8 cellular contexts compared by ENCODE assay signal in the genomic region with DNA sequence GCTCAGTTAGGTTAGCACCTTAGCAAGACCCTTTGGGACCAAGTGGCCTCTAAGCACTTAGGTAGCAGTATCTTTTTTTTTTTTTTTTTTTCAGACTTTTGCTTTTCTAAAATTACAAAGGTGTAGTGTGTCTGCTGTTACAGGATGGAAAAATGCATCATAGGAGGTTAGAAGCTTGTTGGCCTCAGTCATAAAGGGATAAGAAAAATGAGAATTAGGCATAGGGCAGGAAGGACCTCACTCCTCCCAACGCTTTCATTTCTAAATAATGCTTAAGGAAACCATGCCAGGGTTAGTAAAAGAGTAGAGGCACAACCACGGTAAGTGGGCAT. TPM values are rescaled to one million over a fixed set of nuclear protein-coding genes. Genes with fewer than 3 reads are reported as not detected.
DNase-seq lines count a peak whose midpoint lies in the region; ATAC-seq, FAIRE-seq and TF ChIP-seq lines count a peak whose summit lies in the region.

No MANE protein-coding gene starts in this region.

- H3K14ac ChIP-seq in H1 (ENCODE audit: insufficient read length), result no peak overlapping the region

- peak overlapping the region in 1 of 4 experiments; percentile 19; a peak in 1 of 7 replicates for H3K9ac ChIP-seq in H1 (replicated peaks in 1 of 4; ENCODE audit: extremely low read depth in 1 of 4, low read depth in 3 of 4, low read length in 3 of 4)

- H3K56ac ChIP-seq in H1 (replicated peaks; ENCODE audit: insufficient read length, low read depth, low read length), result no peak overlapping the region

- TF ChIP-seq CTCF in H1 (IDR thresholded peaks at IDR 0.05; ENCODE audit: control extremely low read depth in 1 of 3, insufficient read depth in 1 of 3, low read depth in 1 of 3, low read length in 3 of 3) (no peak), neutrophil (IDR thresholded peaks at IDR 0.05) (no peak)

- no peak overlapping the region for H2BK120ac ChIP-seq in H1 (replicated peaks; ENCODE audit: low read depth, low read length)

- CTCF ChIA-PET in H1 (lab: Charles Lee; ENCODE audit: partially characterized antibody), result no interaction called here

- H3K27ac Mint-ChIP-seq in CD4-positive, CD25-positive, alpha-beta regulatory T cell, result peak overlapping the region; percentile 96 to 98 (median 98)

- H3K4me2 ChIP-seq in H1 (ENCODE audit: insufficient read depth in 1 of 2, low read depth in 2 of 2, low read length in 2 of 2), result peak overlapping the region; percentile 83 to 90

- no peaks in the 10 kb centered on the region for H3K9me3 ChIP-seq in CD4-positive, CD25-positive, alpha-beta regulatory T cell (ENCODE audit: control insufficient read depth in 2 of 2, low read length in 2 of 2)
- H3K9me3 ChIP-seq in MG63 (no peaks in the 10 kb centered on the region), H1 (ENCODE audit: insufficient read depth in 2 of 2, low read depth in 1 of 2, low read length in 1 of 2) (no peaks in the 10 kb centered on the region), neutrophil (no peaks in the 10 kb centered on the region)

- H4K91ac ChIP-seq in H1 (replicated peaks; ENCODE audit: insufficient read length, low read length), result no peak overlapping the region

- H4K5ac ChIP-seq in H1 (ENCODE audit: insufficient read length, low read depth, low read length), result no peak overlapping the region

- H4K20me1 ChIP-seq in H1 (replicated peaks in 1 of 2; ENCODE audit: control insufficient read depth in 1 of 2, insufficient read depth in 2 of 2, low read length in 2 of 2), result no peaks in the 10 kb centered on the region

- no peak overlapping the region for H2BK20ac ChIP-seq in H1 (ENCODE audit: low read length)

- H3K4me1 ChIP-seq in CD4-positive, CD25-positive, alpha-beta regulatory T cell (ENCODE audit: control insufficient read depth, insufficient read depth, low read length, poor library complexity, severe bottlenecking), result peaks cover 15% of the 10 kb centered on the region
- peaks cover 0 to 7% (median 2%) of the 10 kb centered on the region in 4 experiments; a peak in 4 of 7 replicates for H3K4me1 ChIP-seq in H1 (replicated peaks in 1 of 4; ENCODE audit: control insufficient read depth in 3 of 4, insufficient read depth in 4 of 4, low read length in 3 of 4)
- peaks cover 0 to 11% of the 10 kb centered on the region in 2 experiments for H3K4me1 ChIP-seq in neutrophil (ENCODE audit: control insufficient read depth in 1 of 2, insufficient read depth in 1 of 2, low read depth in 1 of 2, low read length in 1 of 2)

- H3K4me3 Mint-ChIP-seq in CD4-positive, CD25-positive, alpha-beta regulatory T cell, result peak overlapping the region; percentile 95 to 99 (median 96)

- no peak overlapping the region for H4K8ac ChIP-seq in H1 (ENCODE audit: extremely low read depth, insufficient read depth, low read length)

- no peaks in the 10 kb centered on the region for H3K9me3 Mint-ChIP-seq in CD4-positive, CD25-positive, alpha-beta regulatory T cell

- H3K79me1 ChIP-seq in H1 (ENCODE audit: low read depth, low read length), result no peaks in the 10 kb centered on the region

- no peaks in the 10 kb centered on the region for H3K36me3 Mint-ChIP-seq in CD4-positive, CD25-positive, alpha-beta regulatory T cell

- no peak for TF ChIP-seq RAD21 in H1 (IDR thresholded peaks at IDR 0.05 in 1 of 2, conservative IDR thresholded peaks at IDR 0.05 in 1 of 2; ENCODE audit: low read depth in 2 of 2, low read length in 2 of 2)

- H3K4me3 ChIP-seq in CD4-positive, CD25-positive, alpha-beta regulatory T cell (ENCODE audit: low read depth, low read length), result peak overlapping the region; percentile 93
- H3K4me3 ChIP-seq in MG63 (peak overlapping the region; percentile 50), H1 (ENCODE audit: extremely low read depth in 1 of 4, insufficient read depth in 2 of 4, low read depth in 3 of 4, low read length in 4 of 4) (peak overlapping the region in 3 of 4 experiments; percentile 59 to 76 (median 60); a peak in 5 of 8 replicates), neutrophil (ENCODE audit: low read depth in 1 of 2, low read length in 1 of 2) (peak overlapping the region; percentile 73 to 81)

- H3K23me2 ChIP-seq in H1 (ENCODE audit: low read depth, low read length), result no peaks in the 10 kb centered on the region

- ATAC-seq in CD4-positive, CD25-positive, alpha-beta regulatory T cell (ENCODE audit: low read depth in 2 of 2), result no peak
- ATAC-seq in GM18909 (IDR thresholded peaks at IDR 0.05; ENCODE audit: poor library complexity, unreplicated experiment), result no peak

- H2BK15ac ChIP-seq in H1 (ENCODE audit: low read length), result no peak overlapping the region

- H2BK5ac ChIP-seq in H1 (ENCODE audit: low read depth, low read length), result no peak overlapping the region

- no peak overlapping the region for H3K4ac ChIP-seq in H1 (replicated peaks; ENCODE audit: insufficient read length, low read depth, low read length)

- WGBS in H1 (ENCODE audit: extremely low coverage in 1 of 2, insufficient coverage in 1 of 2, insufficient read length in 1 of 2, insufficient replicate concordance in 2 of 2, low coverage in 1 of 2, low lambda C conversion rate in 2 of 2, missing lambda C conversion rate in 1 of 2), 2 experiments, result 0% methylated on average over 2 of the region's 2 CpGs; no CpG with 5 or more reads in 1 of the 2 experiments

- H3K27me3 Mint-ChIP-seq in CD4-positive, CD25-positive, alpha-beta regulatory T cell, result no peaks in the 10 kb centered on the region

- FAIRE-seq in H1 (lab: Jason Lieb, UNC), result no peak

- H3K18ac ChIP-seq in H1 (ENCODE audit: extremely low read depth, low read length), result no peak overlapping the region; the same call in 1 of the 2 replicates

- no peaks in the 10 kb centered on the region for H3K36me3 ChIP-seq in CD4-positive, CD25-positive, alpha-beta regulatory T cell (ENCODE audit: control insufficient read depth, insufficient read depth, low read length)
- H3K36me3 ChIP-seq in MG63 (no peaks in the 10 kb centered on the region), H1 (ENCODE audit: control insufficient read depth in 2 of 4, insufficient read depth in 4 of 4, low read length in 3 of 4) (no peaks in the 10 kb centered on the region), neutrophil (no peaks in the 10 kb centered on the region)

- H2AFZ ChIP-seq in H1 (ENCODE audit: low read length), result no peak overlapping the region

- no peaks in the 10 kb centered on the region for H3K79me2 ChIP-seq in H1 (ENCODE audit: control insufficient read depth in 1 of 2, insufficient read depth in 2 of 2, low read length in 2 of 2)

- H3K4me1 Mint-ChIP-seq in CD4-positive, CD25-positive, alpha-beta regulatory T cell, result peaks cover 13 to 44% (median 22%) of the 10 kb centered on the region in 4 donors

- TF ChIP-seq EP300 in H1 (IDR thresholded peaks at IDR 0.05; ENCODE audit: borderline replicate concordance in 1 of 2, low read depth in 2 of 2, low read length in 2 of 2), result no peak

- H2BK12ac ChIP-seq in H1 (ENCODE audit: low read depth, low read length), result no peak overlapping the region

- H3K27me3 ChIP-seq in CD4-positive, CD25-positive, alpha-beta regulatory T cell (ENCODE audit: control insufficient read depth, insufficient read depth, low read length), result no peaks in the 10 kb centered on the region
- H3K27me3 ChIP-seq in MG63 (no peaks in the 10 kb centered on the region), H1 (replicated peaks in 1 of 4; ENCODE audit: control insufficient read depth in 3 of 4, extremely low read depth in 1 of 4, insufficient read depth in 3 of 4, low read length in 3 of 4) (no peaks in the 10 kb centered on the region), neutrophil (no peaks in the 10 kb centered on the region)

- no peak overlapping the region for H2AK5ac ChIP-seq in H1 (ENCODE audit: low read depth, low read length)

- no peak for TF ChIP-seq POLR2A in H1 (IDR thresholded peaks at IDR 0.05; ENCODE audit: control extremely low read depth in 1 of 2, low read depth in 2 of 2, low read length in 2 of 2)

- DNase-seq in CD4-positive, CD25-positive, alpha-beta regulatory T cell, result no peak
- no peak for DNase-seq in MG63
- DNase-seq in H1 (ENCODE audit: low read depth in 1 of 2, low spot score in 2 of 2), result no peak
- no peak for DNase-seq in NCI-H345 (lab: John Stamatoyannopoulos, UW)
- DNase-seq in globus pallidus (ENCODE audit: low spot score), result no peak
- no peak for DNase-seq in middle frontal gyrus (ENCODE audit: extremely low spot score, low spot score)

- H3K23ac ChIP-seq in H1 (ENCODE audit: insufficient read length), result no peak overlapping the region

- POLR2A ChIA-PET in H1 (lab: Charles Lee; ENCODE audit: partially characterized antibody), result interaction anchor here (0.7 to 0.8 kb wide), 2 partner anchors 12 to 376 kb away, joined by 3 read pairs; no protein-coding TSS in a partner anchor

- H3K27ac ChIP-seq in CD4-positive, CD25-positive, alpha-beta regulatory T cell (ENCODE audit: insufficient read depth, low read length, poor library complexity, severe bottlenecking), result peak overlapping the region; percentile 94
- H3K27ac ChIP-seq in H1 (ENCODE audit: low read depth, low read length), result peak overlapping the region; percentile 47; the same call in 1 of the 2 replicates
- peak overlapping the region; percentile 91 for H3K27ac ChIP-seq in neutrophil

TF ChIP-seq in H1, 55 proteins besides CTCF, POLR2A, EP300 and RAD21 (continues in another document):
- no peak for TF ChIP-seq PHF8 (conservative IDR thresholded peaks at IDR 0.05; ENCODE audit: low read depth, low read length)
- no peak for TF ChIP-seq JUN (IDR thresholded peaks at IDR 0.05; ENCODE audit: low read depth, low read length)

RNA-seq across cellular contexts. Expression of a gene that starts 9.7 kb away (rescaled TPM):
- total RNA-seq in CD4-positive, CD25-positive, alpha-beta regulatory T cell, result 48.7 TPM
- 1 to 10 TPM; 5.1 to 8.2 (median 6.6) TPM for polyA plus RNA-seq in CD4-positive, CD25-positive, alpha-beta regulatory T cell
- total RNA-seq in MG63 (2014; rRNA removed; shearing (Covaris generic); ENCODE audit: low replicate concordance), result 9.3 and 15.0 TPM in 2 replicates
- 29.7 and 31.6 TPM in 2 replicates for total RNA-seq in H1 (2021; fragmentation: NEBNext Ultra II Directional; extraction: Animal tissue kit (Norgen Biotek cat#: 25700))
- polyA plus RNA-seq in H1 (2011; rRNA removed), result 14.6 and 23.0 TPM in 2 replicates
- polyA plus RNA-seq in H1 (2011; cell fraction: cytosol; rRNA removed), result 24.5 TPM
- polyA plus RNA-seq in H1 (2011; cell fraction: nucleus; rRNA removed), result 66.6 TPM
- polyA plus RNA-seq in H1 (2012, experiment 1 of 2), result 32.8 to 40.5 TPM (median 38.4 TPM) in 4 replicates
- 10.5 TPM for polyA plus RNA-seq in H1 (2012, experiment 2 of 2)
- polyA plus RNA-seq in H1 (2013, experiment 1 of 2), result 20.3 TPM
- polyA plus RNA-seq in H1 (2013, experiment 2 of 2), result 17.5 TPM
- polyA minus RNA-seq in H1 (2011; rRNA and poly(A)+ RNA removed), result 27.4 and 36.0 TPM in 2 replicates
- 19.1 TPM for polyA minus RNA-seq in H1 (2011; cell fraction: cytosol; rRNA and poly(A)+ RNA removed)
- 25.2 TPM for polyA minus RNA-seq in H1 (2011; cell fraction: nucleus; rRNA and poly(A)+ RNA removed)
